21 cellular contexts compared by ENCODE assay signal in genomic region chr18:68103561-68103960, GRCh38.
DNase-seq lines count a peak whose midpoint lies in the region; TF ChIP-seq lines count a peak whose summit lies in the region.
"Had no signal": no experiment of that assay in that cellular context is flagged by ENCODE, and none has a peak within 500 bp of the region (broad histone marks: within the 10 kb centered on the region; RNA-seq: fewer than 3 reads in every experiment).

No MANE protein-coding gene starts in this region.

- H3K27ac Mint-ChIP-seq in neural crest cell (ENCODE audit: unreplicated experiment) (peak overlapping the region; percentile 14), type B pancreatic cell (no peak overlapping the region)
- H3K27ac Mint-ChIP-seq: CD8-positive, alpha-beta T cell had no signal

- H3K9me3 Mint-ChIP-seq in neural crest cell (no peaks in the 10 kb centered on the region), type B pancreatic cell (no peaks in the 10 kb centered on the region)
- H3K9me3 Mint-ChIP-seq: CD8-positive, alpha-beta T cell had no signal

- H3K27me3 Mint-ChIP-seq in neural crest cell (ENCODE audit: low read depth), result no peaks in the 10 kb centered on the region
- no peaks in the 10 kb centered on the region for H3K27me3 Mint-ChIP-seq in type B pancreatic cell

- intact Hi-C loops in posterior cingulate gyrus (cut with DNase I), result no loop called here

- TF ChIP-seq CTCF in 22Rv1 (IDR thresholded peaks at IDR 0.05), result no peak
- TF ChIP-seq CTCF in neural crest cell (conservative IDR thresholded peaks at IDR 0.05), result no peak
- no peak for TF ChIP-seq CTCF in type B pancreatic cell (conservative IDR thresholded peaks at IDR 0.05)

- H3K4me1 Mint-ChIP-seq in neural crest cell (no peaks in the 10 kb centered on the region), type B pancreatic cell (ENCODE audit: unreplicated experiment) (no peaks in the 10 kb centered on the region)

- H3K4me3 Mint-ChIP-seq in neural crest cell, result no peak overlapping the region
- no peak overlapping the region for H3K4me3 Mint-ChIP-seq in type B pancreatic cell
- H3K4me3 Mint-ChIP-seq: CD8-positive, alpha-beta T cell had no signal

- H3K36me3 Mint-ChIP-seq in neural crest cell (ENCODE audit: low read depth) (no peaks in the 10 kb centered on the region), type B pancreatic cell (no peaks in the 10 kb centered on the region)
- H3K36me3 Mint-ChIP-seq: CD8-positive, alpha-beta T cell had no signal

- DNase-seq in M059J (ENCODE audit: low read depth) (peak; percentile 49), astrocyte of the hippocampus (ENCODE audit: low read depth, low spot score) (peak; percentile 10), neural crest cell (ENCODE audit: low read depth, low spot score) (no peak), NCI-H510A (lab: John Stamatoyannopoulos, UW) (no peak), posterior cingulate gyrus (no peak), HuH-7.5 (ENCODE audit: low spot score) (no peak), type B pancreatic cell (ENCODE audit: extremely low spot score, unreplicated experiment) (no peak)
- DNase-seq: AML-193; C1 segment of cervical spinal cord; CD8-positive, alpha-beta T cell; DND-41; NCI-H1048; NCI-H1436 treated with DMSO at 0.1 percent for 48 hours; NCI-H1930; NCI-H226; NCI-H524 treated with DMSO at 0.1 percent for 48 hours; NCI-H82; Peyer's patch had no signal

- peak overlapping the region; percentile 73 for H3K27ac ChIP-seq in 22Rv1
- H3K27ac ChIP-seq: HL-60, KMS-11, Peyer's patch had no signal

Comparison
In these comparisons a context has a peak if more than half of its experiments do, and no peak if none do; other contexts are left out.
1. DNase-seq: peak in M059J (single experiment) and astrocyte of the hippocampus (single experiment); none in neural crest cell (single experiment), NCI-H510A (single experiment), posterior cingulate gyrus (0 of 10), HuH-7.5 (single experiment) and type B pancreatic cell (single experiment).